ENCODE assay signal across 8 cellular contexts in genomic region chr10:63633677-63634487, GRCh38.
DNase-seq lines count a peak whose midpoint lies in the region; ATAC-seq and TF ChIP-seq lines count a peak whose summit lies in the region.

No MANE protein-coding gene starts in this region.

- intact Hi-C loops in activated CD4-positive, alpha-beta T cell treated with anti-CD3 and anti-CD28 coated beads, Interleukin-2, amount 10 ng/mL, durations not matched to agents 24 days and 14 days (cut with micrococcal nuclease): no loop called here
- intact Hi-C loops in dorsolateral prefrontal cortex (cut with DNase I): loop anchor here (5.0 to 10.0 kb wide), 5 partner anchors 78 to 467 kb away; no protein-coding TSS in a partner anchor
- intact Hi-C loops in psoas muscle (cut with DNase I): loop anchor here (5.0 to 10.0 kb wide), 3 partner anchors 78 to 419 kb away; no protein-coding TSS in a partner anchor
- intact Hi-C loops in posterior vena cava (cut with DNase I): loop anchor here (5.0 to 10.0 kb wide), 3 partner anchors 33 to 829 kb away; partner anchors contain the start of gene ADO (in 1 of the 2)

- no peaks in the 10 kb centered on the region for H3K9me3 ChIP-seq in psoas muscle

- ATAC-seq in psoas muscle (no peak), GM21360 (IDR thresholded peaks at IDR 0.05; ENCODE audit: unreplicated experiment) (no peak)
- ATAC-seq in naive thymus-derived CD8-positive, alpha-beta T cell: no peak

- TF ChIP-seq CTCF in dorsolateral prefrontal cortex (IDR thresholded peaks at IDR 0.05 in 54 of 56, conservative IDR thresholded peaks at IDR 0.05 in 2 of 56; ENCODE audit: low read depth in 1 of 56, partially characterized antibody in 56 of 56) (peak in 54 of 56 donors; percentile 34 to 75 (median 61)), psoas muscle (IDR thresholded peaks at IDR 0.05) (peak; percentile 36)

- peaks cover 27% of the 10 kb centered on the region for H3K4me1 Mint-ChIP-seq in activated CD4-positive, alpha-beta T cell treated with anti-CD3 and anti-CD28 coated beads, Interleukin-2, amount 10 ng/mL, durations not matched to agents 24 days and 14 days
- H3K4me1 Mint-ChIP-seq in naive thymus-derived CD8-positive, alpha-beta T cell: peaks cover 8 to 21% (median 16%) of the 10 kb centered on the region in 4 donors

- H3K36me3 Mint-ChIP-seq in activated CD4-positive, alpha-beta T cell treated with anti-CD3 and anti-CD28 coated beads, Interleukin-2, amount 10 ng/mL, durations not matched to agents 24 days and 14 days (ENCODE audit: low read depth): no peaks in the 10 kb centered on the region
- no peaks in the 10 kb centered on the region for H3K36me3 Mint-ChIP-seq in naive thymus-derived CD8-positive, alpha-beta T cell

- H3K27me3 ChIP-seq in dorsolateral prefrontal cortex: no peaks in the 10 kb centered on the region
- no peaks in the 10 kb centered on the region for H3K27me3 ChIP-seq in psoas muscle (ENCODE audit: insufficient read depth in 3 of 3, low read length in 2 of 3)

- DNase-seq in activated CD4-positive, alpha-beta T cell treated with anti-CD3 and anti-CD28 coated beads, Interleukin-2, amount 10 ng/mL, durations not matched to agents 24 days and 14 days: peak; percentile 51
- DNase-seq in activated CD4-positive, alpha-beta T cell treated with anti-CD3 and anti-CD28 coated beads for 4 hours: no peak
- DNase-seq in NCI-H446 treated with DMSO at 0.1 percent for 48 hours (lab: John Stamatoyannopoulos, UW): peak; percentile 39
- peak in 1 of 10 donors; percentile 50 for DNase-seq in dorsolateral prefrontal cortex
- no peak for DNase-seq in psoas muscle
- DNase-seq in posterior vena cava (ENCODE audit: low spot score): no peak
- DNase-seq in naive thymus-derived CD8-positive, alpha-beta T cell: no peak

- H3K36me3 ChIP-seq in psoas muscle (ENCODE audit: insufficient read depth in 1 of 2, low read depth in 1 of 2): no peaks in the 10 kb centered on the region

- H3K27ac Mint-ChIP-seq in activated CD4-positive, alpha-beta T cell treated with anti-CD3 and anti-CD28 coated beads, Interleukin-2, amount 10 ng/mL, durations not matched to agents 24 days and 14 days: no peak overlapping the region
- peak overlapping the region in 1 of 10 donors; percentile 21 for H3K27ac Mint-ChIP-seq in naive thymus-derived CD8-positive, alpha-beta T cell

- H3K27ac ChIP-seq in dorsolateral prefrontal cortex (no peak overlapping the region), psoas muscle (no peak overlapping the region)

- no peak overlapping the region for H3K4me3 ChIP-seq in dorsolateral prefrontal cortex
- H3K4me3 ChIP-seq in psoas muscle: no peak overlapping the region

- no peak overlapping the region for H3K4me3 Mint-ChIP-seq in activated CD4-positive, alpha-beta T cell treated with anti-CD3 and anti-CD28 coated beads, Interleukin-2, amount 10 ng/mL, durations not matched to agents 24 days and 14 days
- H3K4me3 Mint-ChIP-seq in naive thymus-derived CD8-positive, alpha-beta T cell: no peak overlapping the region

- WGBS in psoas muscle, 3 donors: 78 to 83% (median 82%) methylated on average over 5 of the region's 5 CpGs

- POLR2A ChIA-PET in naive thymus-derived CD8-positive, alpha-beta T cell (lab: Charles Lee): interaction anchor here (0.7 kb wide), 1 partner anchor 351 kb away, joined by 7 read pairs; no protein-coding TSS in a partner anchor

- no peaks in the 10 kb centered on the region for H3K9me3 Mint-ChIP-seq in activated CD4-positive, alpha-beta T cell treated with anti-CD3 and anti-CD28 coated beads, Interleukin-2, amount 10 ng/mL, durations not matched to agents 24 days and 14 days
- H3K9me3 Mint-ChIP-seq in naive thymus-derived CD8-positive, alpha-beta T cell: no peaks in the 10 kb centered on the region

- H3K27me3 Mint-ChIP-seq in activated CD4-positive, alpha-beta T cell treated with anti-CD3 and anti-CD28 coated beads, Interleukin-2, amount 10 ng/mL, durations not matched to agents 24 days and 14 days: peaks cover 8% of the 10 kb centered on the region
- H3K27me3 Mint-ChIP-seq in naive thymus-derived CD8-positive, alpha-beta T cell: no peaks in the 10 kb centered on the region

- peaks cover 5% of the 10 kb centered on the region for H3K4me1 ChIP-seq in psoas muscle

Comparison
In these comparisons a context has a peak if more than half of its experiments do, and no peak if none do; other contexts are left out.
1. DNase-seq: peak in activated CD4-positive, alpha-beta T cell treated with anti-CD3 and anti-CD28 coated beads, Interleukin-2, amount 10 ng/mL, durations not matched to agents 24 days and 14 days (single experiment) and NCI-H446 treated with DMSO at 0.1 percent for 48 hours (single experiment); none in activated CD4-positive, alpha-beta T cell treated with anti-CD3 and anti-CD28 coated beads for 4 hours (0 of 2), psoas muscle (0 of 2), posterior vena cava (single experiment) and naive thymus-derived CD8-positive, alpha-beta T cell (0 of 10).